27 cellular contexts compared by ENCODE assay signal in genomic region chr2:188798159-188798558, GRCh38.
DNase-seq lines count a peak whose midpoint lies in the region; ATAC-seq and TF ChIP-seq lines count a peak whose summit lies in the region.
"Had no signal": no experiment of that assay in that cellular context is flagged by ENCODE, and none has a peak within 500 bp of the region (broad histone marks: within the 10 kb centered on the region; RNA-seq: fewer than 3 reads in every experiment).

No MANE protein-coding gene starts in this region.

- no peak overlapping the region for H3K4me3 ChIP-seq in MG63
- no peak overlapping the region for H3K4me3 ChIP-seq in sigmoid colon
- H3K4me3 ChIP-seq: heart left ventricle, left ventricle myocardium inferior, neural progenitor cell, tibial nerve had no signal

- no peaks in the 10 kb centered on the region for H3K4me1 Mint-ChIP-seq in activated CD8-positive, alpha-beta memory T cell treated with anti-CD3 and anti-CD28 coated beads, Interleukin-2, amount 10 ng/mL, durations not matched to agents 7 days and 5 days
- H3K4me1 Mint-ChIP-seq: activated CD4-positive, alpha-beta T cell treated with anti-CD3 and anti-CD28 coated beads, Interleukin-2, amount 10 ng/mL, durations not matched to agents 24 days and 14 days; activated naive CD8-positive, alpha-beta T cell treated with anti-CD3 and anti-CD28 coated beads, Interleukin-2, amount 50 U/mL, for 24 hours; CD8-positive, alpha-beta memory T cell; immature natural killer cell; neural progenitor cell; stimulated activated naive CD8-positive, alpha-beta T cell treated with anti-CD3 and anti-CD28 coated beads, Interleukin-15, amount 100 ng/mL, for 72 hours had no signal

- DNase-seq in EH (ENCODE audit: low read depth): peak; percentile 51
- peak; percentile 28 for DNase-seq in MG63
- DNase-seq in dermis microvascular lymphatic vessel endothelial cell (ENCODE audit: low read depth in 2 of 2): peak; percentile 35 to 86
- peak; percentile 44 for DNase-seq in left kidney (ENCODE audit: low read depth, low spot score)
- no peak for DNase-seq in sigmoid colon
- no peak for DNase-seq in activated CD8-positive, alpha-beta memory T cell treated with anti-CD3 and anti-CD28 coated beads, Interleukin-2, amount 10 ng/mL, durations not matched to agents 7 days and 5 days
- DNase-seq: activated CD4-positive, alpha-beta T cell treated with anti-CD3 and anti-CD28 coated beads, Interleukin-2, amount 10 ng/mL, durations not matched to agents 24 days and 14 days; activated CD8-positive, alpha-beta memory T cell treated with anti-CD3 and anti-CD28 coated beads, Interleukin-2, amount 50 U/mL, for 4 hours; activated naive CD8-positive, alpha-beta T cell treated with anti-CD3 and anti-CD28 coated beads, Interleukin-2, amount 50 U/mL, for 24 hours; CD8-positive, alpha-beta memory T cell; DND-41; erythroblast; heart left ventricle; immature natural killer cell; left ventricle myocardium inferior; NCI-H1105 treated with DMSO at 0.1 percent for 48 hours; NCI-H2107; NCI-H510A treated with DMSO at 0.1 percent for 48 hours; stimulated activated CD4-positive, alpha-beta T cell treated with anti-CD3 and anti-CD28 coated beads, Interleukin-4, amount 100 ng/mL, for 1 hour; stimulated activated naive CD8-positive, alpha-beta T cell treated with anti-CD3 and anti-CD28 coated beads, Interleukin-15, amount 100 ng/mL, for 72 hours; T-helper 1 cell had no signal

- ATAC-seq in HG03025 (IDR thresholded peaks at IDR 0.05; ENCODE audit: low FRiP score, unreplicated experiment): no peak
- ATAC-seq in GM21786 (IDR thresholded peaks at IDR 0.05; ENCODE audit: unreplicated experiment): no peak
- ATAC-seq in activated CD8-positive, alpha-beta memory T cell treated with anti-CD3 and anti-CD28 coated beads, Interleukin-2, amount 10 ng/mL, durations not matched to agents 7 days and 5 days: no peak
- ATAC-seq: activated naive CD8-positive, alpha-beta T cell treated with anti-CD3 and anti-CD28 coated beads, Interleukin-2, amount 50 U/mL, for 24 hours; stimulated activated naive CD8-positive, alpha-beta T cell treated with anti-CD3 and anti-CD28 coated beads, Interleukin-15, amount 100 ng/mL, for 72 hours had no signal

- no peaks in the 10 kb centered on the region for H3K4me1 ChIP-seq in sigmoid colon
- H3K4me1 ChIP-seq: left ventricle myocardium inferior, neural progenitor cell, tibial nerve had no signal

- no peaks in the 10 kb centered on the region for H3K27me3 Mint-ChIP-seq in activated CD8-positive, alpha-beta memory T cell treated with anti-CD3 and anti-CD28 coated beads, Interleukin-2, amount 10 ng/mL, durations not matched to agents 7 days and 5 days
- H3K27me3 Mint-ChIP-seq: activated CD4-positive, alpha-beta T cell treated with anti-CD3 and anti-CD28 coated beads, Interleukin-2, amount 10 ng/mL, durations not matched to agents 24 days and 14 days; activated naive CD8-positive, alpha-beta T cell treated with anti-CD3 and anti-CD28 coated beads, Interleukin-2, amount 50 U/mL, for 24 hours; CD8-positive, alpha-beta memory T cell; dendritic cell treated with granulocyte-macrophage colony-stimulating factor and Interleukin-4, amounts not matched to agents 40 ng/mL and 50 ng/mL, for 4 days; progenitor cell of endocrine pancreas; stimulated activated naive CD8-positive, alpha-beta T cell treated with anti-CD3 and anti-CD28 coated beads, Interleukin-15, amount 100 ng/mL, for 72 hours had no signal

- H3K36me3 ChIP-seq in MG63 (no peaks in the 10 kb centered on the region), sigmoid colon (no peaks in the 10 kb centered on the region)
- H3K36me3 ChIP-seq: heart left ventricle, left ventricle myocardium inferior, neural progenitor cell had no signal

- H3K27me3 ChIP-seq in MG63: no peaks in the 10 kb centered on the region
- no peaks in the 10 kb centered on the region for H3K27me3 ChIP-seq in sigmoid colon
- H3K27me3 ChIP-seq: heart left ventricle, neural progenitor cell, tibial nerve had no signal

- TF ChIP-seq CTCF in sigmoid colon (IDR thresholded peaks at IDR 0.05): no peak

- CTCF ChIA-PET in activated CD8-positive, alpha-beta memory T cell treated with anti-CD3 and anti-CD28 coated beads, Interleukin-2, amount 10 ng/mL, durations not matched to agents 7 days and 5 days (lab: Charles Lee): no interaction called here

- H3K9me3 ChIP-seq in MG63 (no peaks in the 10 kb centered on the region; the same call in 1 of the 2 replicates), sigmoid colon (peaks cover 0 to 8% (median under 1%) of the 10 kb centered on the region in 4 donors)

- H3K36me3 Mint-ChIP-seq in activated CD8-positive, alpha-beta memory T cell treated with anti-CD3 and anti-CD28 coated beads, Interleukin-2, amount 10 ng/mL, durations not matched to agents 7 days and 5 days: no peaks in the 10 kb centered on the region
- H3K36me3 Mint-ChIP-seq: CD8-positive, alpha-beta memory T cell; immature natural killer cell had no signal

- intact Hi-C loops in sigmoid colon (cut with DNase I): no loop called here

- no peak overlapping the region for H3K27ac ChIP-seq in sigmoid colon
- H3K27ac ChIP-seq: heart left ventricle, left ventricle myocardium inferior, neural progenitor cell, tibial nerve had no signal

- WGBS in sigmoid colon, 2 donors: 52 to 62% methylated on average over 4 of the region's 4 CpGs

- TF ChIP-seq EP300 in sigmoid colon (IDR thresholded peaks at IDR 0.05): no peak

- H3K9me3 Mint-ChIP-seq in activated CD8-positive, alpha-beta memory T cell treated with anti-CD3 and anti-CD28 coated beads, Interleukin-2, amount 10 ng/mL, durations not matched to agents 7 days and 5 days (ENCODE audit: low read depth): peaks cover 2% of the 10 kb centered on the region
- H3K9me3 Mint-ChIP-seq: activated CD4-positive, alpha-beta T cell treated with anti-CD3 and anti-CD28 coated beads, Interleukin-2, amount 10 ng/mL, durations not matched to agents 24 days and 14 days had no signal

- no peak overlapping the region for H3K4me3 Mint-ChIP-seq in activated CD8-positive, alpha-beta memory T cell treated with anti-CD3 and anti-CD28 coated beads, Interleukin-2, amount 10 ng/mL, durations not matched to agents 7 days and 5 days
- H3K4me3 Mint-ChIP-seq: activated CD4-positive, alpha-beta T cell treated with anti-CD3 and anti-CD28 coated beads, Interleukin-2, amount 10 ng/mL, durations not matched to agents 24 days and 14 days; activated naive CD8-positive, alpha-beta T cell treated with anti-CD3 and anti-CD28 coated beads, Interleukin-2, amount 50 U/mL, for 24 hours; CD8-positive, alpha-beta memory T cell; dendritic cell treated with granulocyte-macrophage colony-stimulating factor and Interleukin-4, amounts not matched to agents 40 ng/mL and 50 ng/mL, for 4 days; immature natural killer cell; neural progenitor cell; stimulated activated naive CD8-positive, alpha-beta T cell treated with anti-CD3 and anti-CD28 coated beads, Interleukin-15, amount 100 ng/mL, for 72 hours had no signal

- H3K27ac Mint-ChIP-seq in activated CD8-positive, alpha-beta memory T cell treated with anti-CD3 and anti-CD28 coated beads, Interleukin-2, amount 10 ng/mL, durations not matched to agents 7 days and 5 days: no peak overlapping the region
- H3K27ac Mint-ChIP-seq: activated CD4-positive, alpha-beta T cell treated with anti-CD3 and anti-CD28 coated beads, Interleukin-2, amount 10 ng/mL, durations not matched to agents 24 days and 14 days; activated naive CD8-positive, alpha-beta T cell treated with anti-CD3 and anti-CD28 coated beads, Interleukin-2, amount 50 U/mL, for 24 hours; CD8-positive, alpha-beta memory T cell; dendritic cell treated with granulocyte-macrophage colony-stimulating factor and Interleukin-4, amounts not matched to agents 40 ng/mL and 50 ng/mL, for 4 days; immature natural killer cell; neural progenitor cell; progenitor cell of endocrine pancreas; stimulated activated naive CD8-positive, alpha-beta T cell treated with anti-CD3 and anti-CD28 coated beads, Interleukin-15, amount 100 ng/mL, for 72 hours had no signal

- no peak for TF ChIP-seq POLR2A in sigmoid colon (IDR thresholded peaks at IDR 0.05)

Comparison
In these comparisons a context has a peak if more than half of its experiments do, and no peak if none do; other contexts are left out.
1. DNase-seq: peak in EH (single experiment), MG63 (single experiment), dermis microvascular lymphatic vessel endothelial cell (2 of 2) and left kidney (single experiment); none in sigmoid colon (single experiment) and activated CD8-positive, alpha-beta memory T cell treated with anti-CD3 and anti-CD28 coated beads, Interleukin-2, amount 10 ng/mL, durations not matched to agents 7 days and 5 days (single experiment).